Comparison of ENCODE assay signal across 8 cellular contexts in the genomic region with DNA sequence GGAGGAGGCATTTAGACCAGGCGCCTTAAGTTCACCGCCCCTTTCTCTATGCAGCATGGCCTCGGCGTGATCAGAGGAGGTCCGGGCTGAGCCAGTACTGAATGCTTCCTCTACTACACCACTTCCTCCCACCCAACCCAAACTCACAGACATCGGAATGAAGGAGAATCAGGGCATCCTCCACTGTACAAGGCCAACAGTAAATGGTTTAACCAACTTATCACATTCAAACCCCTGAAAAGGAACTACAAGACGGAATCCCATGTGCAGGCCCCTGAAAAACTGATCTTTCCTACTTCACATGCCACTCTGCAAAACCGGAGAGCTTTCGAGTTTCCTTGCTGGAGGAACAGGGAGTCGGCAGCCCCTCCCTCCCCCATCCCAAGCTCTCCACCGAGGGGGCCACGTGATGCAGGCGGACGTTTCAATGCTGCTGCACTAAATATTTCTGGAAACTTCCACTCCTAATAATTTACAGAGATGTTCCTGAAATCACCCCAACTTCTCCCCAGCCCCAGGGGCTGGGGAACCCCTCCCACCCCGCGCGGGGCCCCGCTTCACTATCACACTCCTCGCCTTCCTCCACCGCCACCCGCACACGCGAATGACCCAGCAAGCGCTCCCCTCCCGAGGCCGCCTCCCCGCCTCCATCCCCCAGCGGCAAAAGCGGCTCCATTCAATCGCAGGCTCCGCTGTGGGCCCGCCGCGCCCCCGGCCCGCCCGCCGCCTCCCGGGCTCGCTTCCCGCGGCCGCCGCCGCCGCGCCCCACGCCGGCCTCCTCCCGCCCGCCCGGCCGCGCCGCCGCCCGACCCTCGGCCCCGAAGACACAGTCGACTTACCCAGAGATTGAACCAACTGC. TPM values are rescaled to one million over a fixed set of nuclear protein-coding genes. Genes with fewer than 3 reads are reported as not detected.
DNase-seq lines count a peak whose midpoint lies in the region; ATAC-seq and TF ChIP-seq lines count a peak whose summit lies in the region.

No MANE protein-coding gene starts in this region.

- intact Hi-C loops in Calu3 (cut with micrococcal nuclease; ENCODE audit: unreplicated experiment) = loop anchor here (1.0 to 5.0 kb wide), 3 partner anchors 95 to 315 kb away; a partner anchor contains a TSS

- H3K27ac Mint-ChIP-seq in Calu3 (ENCODE audit: unreplicated experiment) = peak overlapping the region; percentile 98

- CTCF ChIA-PET in Calu3 (lab: Charles Lee) = interaction anchor here (0.5 to 0.9 kb wide), 4 partner anchors 11 to 747 kb away, joined by 3 to 4 read pairs (median 3); no protein-coding TSS in a partner anchor

- H3K27me3 Mint-ChIP-seq in Calu3 (ENCODE audit: unreplicated experiment) = no peaks in the 10 kb centered on the region
- no peaks in the 10 kb centered on the region for H3K27me3 Mint-ChIP-seq in activated T-cell treated with anti-CD3 and anti-CD28 coated beads, Interleukin-2, amount 50 U/mL, for 4 hours (ENCODE audit: low read depth)

- TF ChIP-seq CTCF in Calu3 (IDR thresholded peaks at IDR 0.05; ENCODE audit: unreplicated experiment) = no peak

- TSS peak; percentile 95 for BruUV-seq in Calu3 (replicated peaks; lab: Mats Ljungman, UMichigan)

- peak overlapping the region; percentile 97 for H3K27ac ChIP-seq in muscle layer of colon (ENCODE audit: low read depth, low read length)

- H3K4me1 Mint-ChIP-seq in Calu3 (ENCODE audit: low read depth, unreplicated experiment) = peaks cover 8% of the 10 kb centered on the region
- peaks cover 32% of the 10 kb centered on the region for H3K4me1 Mint-ChIP-seq in activated T-cell treated with anti-CD3 and anti-CD28 coated beads, Interleukin-2, amount 50 U/mL, for 4 hours (ENCODE audit: low read depth)

- H3K4me3 Mint-ChIP-seq in Calu3 (ENCODE audit: low read depth, unreplicated experiment) = peak overlapping the region; percentile 86
- peak overlapping the region; percentile 100 for H3K4me3 Mint-ChIP-seq in activated T-cell treated with anti-CD3 and anti-CD28 coated beads, Interleukin-2, amount 50 U/mL, for 4 hours

- peak overlapping the region; percentile 71 for H3K9ac ChIP-seq in muscle layer of colon (ENCODE audit: low read length)

- H3K9me3 Mint-ChIP-seq in Calu3 (ENCODE audit: low read depth, unreplicated experiment) = no peaks in the 10 kb centered on the region
- no peaks in the 10 kb centered on the region for H3K9me3 Mint-ChIP-seq in activated T-cell treated with anti-CD3 and anti-CD28 coated beads, Interleukin-2, amount 50 U/mL, for 4 hours

- DNase-seq in Calu3 (peak; percentile 79), HUDEP-2 (lab: John Stamatoyannopoulos, UW; ENCODE audit: unreplicated experiment in 76 of 76) (peak in 62 of 76 experiments; percentile 3 to 90 (median 76)), OCI-M1 (lab: John Stamatoyannopoulos, UW) (peak; percentile 95)
- DNase-seq in activated T-cell treated with anti-CD3 and anti-CD28 coated beads, Interleukin-2, amount 50 U/mL, for 4 hours = peak; percentile 77
- peak; percentile 61 to 65 for DNase-seq in stimulated activated CD8-positive, alpha-beta memory T cell treated with anti-CD3 and anti-CD28 coated beads, Interleukin-7, amount 100 ng/mL, for 1 hour (ENCODE audit: low read depth in 2 of 2)

- H3K36me3 Mint-ChIP-seq in Calu3 (ENCODE audit: insufficient read depth, unreplicated experiment) = peaks cover 54% of the 10 kb centered on the region
- H3K36me3 Mint-ChIP-seq in activated T-cell treated with anti-CD3 and anti-CD28 coated beads, Interleukin-2, amount 50 U/mL, for 4 hours (ENCODE audit: insufficient read depth) = peaks cover 5% of the 10 kb centered on the region

- ATAC-seq in GM21381 (IDR thresholded peaks at IDR 0.05; ENCODE audit: unreplicated experiment) (peak; percentile 51), esophagus mucosa (peak; percentile 74)
- ATAC-seq in activated T-cell treated with anti-CD3 and anti-CD28 coated beads, Interleukin-2, amount 50 U/mL, for 4 hours = peak; percentile 57 to 61

- no peaks in the 10 kb centered on the region for H3K36me3 ChIP-seq in muscle layer of colon (ENCODE audit: insufficient read depth, low read length)

- peak overlapping the region; percentile 70 to 88 for H3K4me3 ChIP-seq in muscle layer of colon (ENCODE audit: low read depth in 1 of 2, low read length in 2 of 2)

- H3K9me3 ChIP-seq in muscle layer of colon (ENCODE audit: low read length) = no peaks in the 10 kb centered on the region

- peaks cover 31% of the 10 kb centered on the region for H3K4me1 ChIP-seq in muscle layer of colon (ENCODE audit: insufficient read depth, low read length)

- H3K27me3 ChIP-seq in muscle layer of colon (ENCODE audit: control insufficient read depth in 1 of 2, insufficient read depth in 2 of 2, low read length in 2 of 2) = no peaks in the 10 kb centered on the region

RNA-seq across cellular contexts. Expression of a gene that starts 1.2 kb away (rescaled TPM):
- total RNA-seq in Calu3 (2022) (214 and 223 TPM in 2 replicates), esophagus mucosa (77.7 TPM)
- total RNA-seq in activated T-cell treated with anti-CD3 and anti-CD28 coated beads, Interleukin-2, amount 50 U/mL, for 4 hours = 100 to 1,000 TPM; 184 to 211 (median 196) TPM

Comparison
In these comparisons a context has a peak if more than half of its experiments do, and no peak if none do; other contexts are left out.
1. Peak in every context shown above with its lines: DNase-seq, ATAC-seq, H3K4me3 ChIP-seq and H3K27ac ChIP-seq.